In the genomic region with DNA sequence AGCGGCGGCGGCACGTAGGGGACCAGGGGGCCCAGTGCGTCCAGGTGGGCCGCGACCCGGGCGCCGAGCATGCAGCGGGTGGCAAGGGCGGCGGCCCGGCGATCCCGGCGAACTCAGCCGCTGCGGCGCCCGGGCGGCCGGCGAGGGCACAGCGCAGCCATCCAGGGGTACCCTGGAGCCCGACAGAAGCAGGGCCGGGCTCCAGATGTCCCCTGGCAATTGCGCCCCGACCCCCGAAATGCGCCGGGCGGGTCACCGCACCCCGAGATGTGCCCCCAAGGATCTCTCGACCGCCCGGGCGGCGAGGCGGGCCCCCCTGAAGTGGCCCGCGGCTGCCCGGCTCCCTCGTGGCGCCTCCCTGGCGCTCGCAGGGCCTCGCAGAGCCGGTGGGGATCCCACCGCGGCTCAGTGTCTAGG, we compare ENCODE assay signal across 8 cellular contexts. TPM values are rescaled to one million over a fixed set of nuclear protein-coding genes. Genes with fewer than 3 reads are reported as not detected.
A peak's percentile ranks its signal among the peaks of the same experiment; 100 is the strongest.
DNase-seq lines count a peak whose midpoint lies in the region; ATAC-seq and TF ChIP-seq lines count a peak whose summit lies in the region.
"Not testable (repeated sequence)": the region's sequence is repeated elsewhere in the genome, so short reads cannot be mapped to it uniquely, and the experiment has no call there.

No MANE protein-coding gene starts in this region.

- not testable (repeated sequence) for H3K27ac Mint-ChIP-seq in activated T-helper 1 cell treated with anti-CD3 and anti-CD28 coated beads, Interleukin-12 subunit alpha, Interleukin-12 subunit beta, Interleukin-2, Interleukin-4 antibody, amounts not matched to agents 30 ng/mL and 10 ng/mL and 1 ng/mL, durations not matched to agents 14 hours and 24 hours and 36 hours; endodermal cell; progenitor cell of endocrine pancreas

- ATAC-seq in HG02798 (IDR thresholded peaks at IDR 0.05; ENCODE audit: poor library complexity, unreplicated experiment) = peak; percentile 0

- H3K4me1 Mint-ChIP-seq in activated T-helper 1 cell treated with anti-CD3 and anti-CD28 coated beads, Interleukin-12 subunit alpha, Interleukin-12 subunit beta, Interleukin-2, Interleukin-4 antibody, amounts not matched to agents 30 ng/mL and 10 ng/mL and 1 ng/mL, durations not matched to agents 14 hours and 24 hours and 36 hours (ENCODE audit: low read depth) = peaks cover 66% of the 10 kb centered on the region
- H3K4me1 Mint-ChIP-seq in endodermal cell (peaks cover 45% of the 10 kb centered on the region), progenitor cell of endocrine pancreas (ENCODE audit: low read depth) (peaks cover 34% of the 10 kb centered on the region)

- H3K9me3 Mint-ChIP-seq in activated T-helper 1 cell treated with anti-CD3 and anti-CD28 coated beads, Interleukin-12 subunit alpha, Interleukin-12 subunit beta, Interleukin-2, Interleukin-4 antibody, amounts not matched to agents 30 ng/mL and 10 ng/mL and 1 ng/mL, durations not matched to agents 14 hours and 24 hours and 36 hours; endodermal cell; progenitor cell of endocrine pancreas (ENCODE audit: low read depth): not testable (repeated sequence)

- H3K4me2 ChIP-seq in OCI-LY1 (ENCODE audit: low read length) = peak overlapping the region; percentile 86

- H3K9me3 ChIP-seq in OCI-LY1 (ENCODE audit: low read length); endodermal cell (ENCODE audit: control insufficient read depth, low read length); vagina: not testable (repeated sequence)

- H3F3A ChIP-seq in OCI-LY1 (ENCODE audit: insufficient read depth, low read length) = not testable (repeated sequence)

- not testable (repeated sequence) for H2AFZ ChIP-seq in OCI-LY1 (ENCODE audit: low read length)

- intact Hi-C loops in activated T-helper 1 cell treated with anti-CD3 and anti-CD28 coated beads, Interleukin-12 subunit alpha, Interleukin-12 subunit beta, Interleukin-2, Interleukin-4 antibody, amounts not matched to agents 30 ng/mL and 10 ng/mL and 1 ng/mL, durations not matched to agents 14 hours and 24 hours and 36 hours (cut with micrococcal nuclease) = loop anchor here (1.0 to 10.0 kb wide), 6 partner anchors 555 to 1850 kb away; a partner anchor contains a TSS
- intact Hi-C loops in vagina (cut with DNase I) = not testable (repeated sequence)

- TF ChIP-seq POLR2A in vagina (IDR thresholded peaks at IDR 0.05) = not testable (repeated sequence)

- not testable (repeated sequence) for H3K27ac ChIP-seq in OCI-LY1 (ENCODE audit: low read depth, low read length, poor library complexity, severe bottlenecking); endodermal cell (ENCODE audit: low read depth, low read length)
- peak overlapping the region; percentile 83 for H3K27ac ChIP-seq in vagina

- H3K9me2 ChIP-seq in OCI-LY1 (ENCODE audit: low read depth, low read length) = not testable (repeated sequence)

- H4K20me1 ChIP-seq in OCI-LY1 (ENCODE audit: insufficient read depth, low read length) = not testable (repeated sequence)

- not testable (repeated sequence) for TF ChIP-seq CTCF in GM12865 (IDR thresholded peaks at IDR 0.05; ENCODE audit: insufficient read depth, low read depth, low read length, missing control alignments); OCI-LY1 (IDR thresholded peaks at IDR 0.05; ENCODE audit: low read length); endodermal cell (conservative IDR thresholded peaks at IDR 0.05); kidney epithelial cell (IDR thresholded peaks at IDR 0.05; ENCODE audit: insufficient read depth, low read length, poor library complexity, severe bottlenecking); progenitor cell of endocrine pancreas (IDR thresholded peaks at IDR 0.05; ENCODE audit: unreplicated experiment); vagina (IDR thresholded peaks at IDR 0.05)

- H3K4me3 Mint-ChIP-seq in activated T-helper 1 cell treated with anti-CD3 and anti-CD28 coated beads, Interleukin-12 subunit alpha, Interleukin-12 subunit beta, Interleukin-2, Interleukin-4 antibody, amounts not matched to agents 30 ng/mL and 10 ng/mL and 1 ng/mL, durations not matched to agents 14 hours and 24 hours and 36 hours = peak overlapping the region; percentile 97
- H3K4me3 Mint-ChIP-seq in endodermal cell = peak overlapping the region; percentile 87
- peak overlapping the region; percentile 84 for H3K4me3 Mint-ChIP-seq in progenitor cell of endocrine pancreas (ENCODE audit: low read depth)

- H3K9ac ChIP-seq in OCI-LY1 (ENCODE audit: low read length) = peak overlapping the region; percentile 71
- peak overlapping the region; percentile 47 for H3K9ac ChIP-seq in endodermal cell (ENCODE audit: extremely low read depth, low read length, poor library complexity, severe bottlenecking)

- WGBS in endodermal cell (ENCODE audit: insufficient coverage in 1 of 2, insufficient read length in 1 of 2), 2 experiments = 0% methylated on average over 14 to 52 of the region's 52 CpGs

- H3K79me2 ChIP-seq in OCI-LY1 (ENCODE audit: insufficient read depth, low read length) = peaks cover 16% of the 10 kb centered on the region

- H3K27me3 ChIP-seq in OCI-LY1 (ENCODE audit: insufficient read depth, low read length); endodermal cell (ENCODE audit: control insufficient read depth, insufficient read depth, low read length, poor library complexity, severe bottlenecking); kidney epithelial cell (ENCODE audit: control insufficient read depth, insufficient read depth, low read length); vagina: not testable (repeated sequence)

- H3K4me3 ChIP-seq in GM12865 (ENCODE audit: low read depth, low read length) (peak overlapping the region; percentile 76), OCI-LY1 (ENCODE audit: low read depth, low read length, poor library complexity, severe bottlenecking) (peak overlapping the region; percentile 71), endodermal cell (ENCODE audit: low read length) (peak overlapping the region; percentile 86), kidney epithelial cell (ENCODE audit: low read depth, low read length) (peak overlapping the region; percentile 48), vagina (peak overlapping the region; percentile 80)

- not testable (repeated sequence) for DNase-seq in GM12865 (ENCODE audit: low read depth); activated T-helper 1 cell treated with anti-CD3 and anti-CD28 coated beads, Interleukin-12 subunit alpha, Interleukin-12 subunit beta, Interleukin-2, Interleukin-4 antibody, amounts not matched to agents 30 ng/mL and 10 ng/mL and 1 ng/mL, durations not matched to agents 14 hours and 24 hours and 36 hours (ENCODE audit: low spot score); endodermal cell; kidney epithelial cell (ENCODE audit: low read depth); progenitor cell of endocrine pancreas (ENCODE audit: low spot score, unreplicated experiment); vagina (ENCODE audit: extremely low spot score in 2 of 2)

- H3K36me3 Mint-ChIP-seq in activated T-helper 1 cell treated with anti-CD3 and anti-CD28 coated beads, Interleukin-12 subunit alpha, Interleukin-12 subunit beta, Interleukin-2, Interleukin-4 antibody, amounts not matched to agents 30 ng/mL and 10 ng/mL and 1 ng/mL, durations not matched to agents 14 hours and 24 hours and 36 hours (ENCODE audit: low read depth) = peaks cover 21% of the 10 kb centered on the region
- H3K36me3 Mint-ChIP-seq in endodermal cell (ENCODE audit: low read depth) = peaks cover 10% of the 10 kb centered on the region
- H3K36me3 Mint-ChIP-seq in progenitor cell of endocrine pancreas (ENCODE audit: insufficient read depth) = not testable (repeated sequence)

- not testable (repeated sequence) for H3K27me3 Mint-ChIP-seq in activated T-helper 1 cell treated with anti-CD3 and anti-CD28 coated beads, Interleukin-12 subunit alpha, Interleukin-12 subunit beta, Interleukin-2, Interleukin-4 antibody, amounts not matched to agents 30 ng/mL and 10 ng/mL and 1 ng/mL, durations not matched to agents 14 hours and 24 hours and 36 hours (ENCODE audit: insufficient read depth); endodermal cell (ENCODE audit: insufficient read depth); progenitor cell of endocrine pancreas

- H3K4me1 ChIP-seq in OCI-LY1 (ENCODE audit: insufficient read depth, low read length, severe bottlenecking) (peaks cover 65% of the 10 kb centered on the region), endodermal cell (ENCODE audit: control insufficient read depth, insufficient read depth, low read length) (peaks cover 18% of the 10 kb centered on the region), vagina (peaks cover 84% of the 10 kb centered on the region)

- not testable (repeated sequence) for H3K36me3 ChIP-seq in OCI-LY1 (ENCODE audit: insufficient read depth, low read length); endodermal cell (ENCODE audit: control insufficient read depth, insufficient read depth, low read length); kidney epithelial cell (ENCODE audit: control insufficient read depth, insufficient read depth, low read length); vagina

RNA-seq across cellular contexts. Expression of a gene that starts 0.3 kb away (rescaled TPM):
- 36.2 and 40.8 TPM in 2 replicates for total RNA-seq in activated T-helper 1 cell treated with anti-CD3 and anti-CD28 coated beads, Interleukin-12 subunit alpha, Interleukin-12 subunit beta, Interleukin-2, Interleukin-4 antibody, amounts not matched to agents 30 ng/mL and 10 ng/mL and 1 ng/mL, durations not matched to agents 14 hours and 24 hours and 36 hours
- total RNA-seq in endodermal cell = 10 to 100 TPM; 31.5 to 32.0 TPM
- polyA plus RNA-seq in endodermal cell (2013, experiment 1 of 2) = 33.2 TPM
- 31.2 TPM for polyA plus RNA-seq in endodermal cell (2013, experiment 2 of 2)
- 60.1 and 62.5 TPM in 2 replicates for total RNA-seq in kidney epithelial cell
- 31.2 and 32.3 TPM in 2 replicates for total RNA-seq in progenitor cell of endocrine pancreas
- total RNA-seq in vagina = 67.5 TPM

RNA-seq across cellular contexts. Expression of a gene that starts 2.4 kb away (rescaled TPM):
- 36.3 and 37.4 TPM in 2 replicates for total RNA-seq in activated T-helper 1 cell treated with anti-CD3 and anti-CD28 coated beads, Interleukin-12 subunit alpha, Interleukin-12 subunit beta, Interleukin-2, Interleukin-4 antibody, amounts not matched to agents 30 ng/mL and 10 ng/mL and 1 ng/mL, durations not matched to agents 14 hours and 24 hours and 36 hours
- 10 to 100 TPM; 19.5 to 28.3 TPM for total RNA-seq in endodermal cell
- polyA plus RNA-seq in endodermal cell (2013, experiment 1 of 2) = 15.6 TPM
- polyA plus RNA-seq in endodermal cell (2013, experiment 2 of 2) = 15.2 TPM
- 19.8 and 20.9 TPM in 2 replicates for total RNA-seq in kidney epithelial cell
- total RNA-seq in progenitor cell of endocrine pancreas = 32.6 and 34.3 TPM in 2 replicates
- total RNA-seq in vagina = 21.6 TPM
